ENCODE assay signal across 34 cellular contexts in the genomic region with DNA sequence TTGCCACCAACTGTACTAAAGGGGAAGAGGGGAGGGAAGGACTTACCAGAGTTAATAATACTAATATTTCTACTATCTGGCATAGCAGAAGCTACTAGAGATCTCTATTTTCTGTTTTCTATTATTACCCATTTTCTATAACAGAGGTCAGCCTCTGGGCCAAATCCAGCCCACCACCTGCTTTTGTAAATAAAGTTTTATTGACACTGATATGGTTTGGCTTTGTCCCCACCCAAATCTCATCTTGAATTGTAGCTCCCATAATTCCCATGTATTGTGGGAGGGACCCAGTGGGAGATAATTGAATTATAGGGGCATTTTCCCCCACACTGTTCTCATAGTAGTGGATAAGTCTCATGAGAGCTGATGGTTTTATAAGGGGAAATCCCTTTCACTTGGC.
"Had no signal": no experiment of that assay in that cellular context is flagged by ENCODE, and none has a peak within 500 bp of the region (broad histone marks: within the 10 kb centered on the region; RNA-seq: fewer than 3 reads in every experiment).

No MANE protein-coding gene starts in this region.

- H3K27me3 ChIP-seq: MG63 had no signal

- H3K9me3 ChIP-seq: MG63 had no signal

- DNase-seq: Karpas-422, Kasumi-1, MG63, MM.1S, MV-4-11, NCI-H1048, NCI-H1092, NCI-H1092 treated with DMSO at 0.1 percent for 48 hours, NCI-H1105, NCI-H1105 treated with DMSO at 0.1 percent for 48 hours, NCI-H1417, NCI-H1417 treated with DMSO at 0.1 percent for 48 hours, NCI-H1436, NCI-H1436 treated with DMSO at 0.1 percent for 48 hours, NCI-H146, NCI-H1694, NCI-H1694 treated with DMSO at 0.1 percent for 48 hours, NCI-H187, NCI-H187 treated with DMSO at 0.1 percent for 48 hours, NCI-H1930, NCI-H2029, NCI-H2029 treated with DMSO at 0.1 percent for 48 hours, NCI-H2081, NCI-H2081 treated with DMSO at 0.1 percent for 48 hours, NCI-H2107, NCI-H2171, NCI-H2171 treated with DMSO at 0.1 percent for 48 hours, NCI-H2227 treated with DMSO at 0.1 percent for 48 hours, NCI-H226, NCI-H345, NCI-H446, NCI-H446 treated with DMSO at 0.1 percent for 48 hours, NCI-H510A, NCI-H510A treated with DMSO at 0.1 percent for 48 hours had no signal

- H3K4me3 ChIP-seq: MG63 had no signal

- H3K36me3 ChIP-seq: MG63 had no signal
